Comparison of ENCODE assay signal across 25 cellular contexts in genomic region chr4:148330724-148331123, GRCh38.
"Had no signal": no experiment of that assay in that cellular context is flagged by ENCODE, and none has a peak within 500 bp of the region (broad histone marks: within the 10 kb centered on the region; RNA-seq: fewer than 3 reads in every experiment).

No MANE protein-coding gene starts in this region.

- H3K27me3 Mint-ChIP-seq: effector memory CD8-positive, alpha-beta T cell; naive B cell; natural killer cell treated with Interleukin-12 subunit alpha and Interleukin-12 subunit beta and Interleukin-15 and Interleukin-18, amount 100 ng/mL, for 72 hours had no signal

- H3K4me3 Mint-ChIP-seq: effector memory CD8-positive, alpha-beta T cell; naive B cell; natural killer cell treated with Interleukin-12 subunit alpha and Interleukin-12 subunit beta and Interleukin-15 and Interleukin-18, amount 100 ng/mL, for 72 hours; neural progenitor cell; stimulated activated effector memory CD8-positive, alpha-beta T cell treated with anti-CD3 and anti-CD28 coated beads, Interleukin-12 subunit alpha, Interleukin-12 subunit beta, amount 100 ng/mL, for 72 hours had no signal

- H3K4me2 ChIP-seq: neural progenitor cell had no signal

- ATAC-seq: effector memory CD8-positive, alpha-beta T cell; heart right ventricle; left ventricle myocardium superior; lower lobe of right lung; natural killer cell treated with Interleukin-12 subunit alpha and Interleukin-12 subunit beta and Interleukin-15 and Interleukin-18, amount 100 ng/mL, for 72 hours; right cardiac atrium; stimulated activated effector memory CD8-positive, alpha-beta T cell treated with anti-CD3 and anti-CD28 coated beads, Interleukin-12 subunit alpha, Interleukin-12 subunit beta, amount 100 ng/mL, for 72 hours had no signal

- H3K9me3 ChIP-seq: esophagus squamous epithelium, heart right ventricle, lower lobe of right lung, prostate gland, sigmoid colon, stomach, thyroid gland had no signal

- H3K9me3 Mint-ChIP-seq: effector memory CD8-positive, alpha-beta T cell; neural progenitor cell; stimulated activated effector memory CD8-positive, alpha-beta T cell treated with anti-CD3 and anti-CD28 coated beads, Interleukin-12 subunit alpha, Interleukin-12 subunit beta, amount 100 ng/mL, for 72 hours had no signal

- H3K4me3 ChIP-seq: esophagus squamous epithelium, heart right ventricle, lower lobe of right lung, neural progenitor cell, prostate gland, sigmoid colon, stomach, thyroid gland had no signal

- H3K27me3 ChIP-seq: esophagus squamous epithelium, heart right ventricle, neural progenitor cell, sigmoid colon, stomach, thyroid gland had no signal

- H3K4me1 Mint-ChIP-seq: neural progenitor cell had no signal

- DNase-seq: cortex of kidney; effector memory CD8-positive, alpha-beta T cell; erythroblast; esophagus squamous epithelium; foreskin melanocyte; glutamatergic neuron; heart right ventricle; hippocampal formation; islet precursor cell; kidney glomerular epithelial cell; left ventricle myocardium superior; lower lobe of right lung; naive B cell; right cardiac atrium; sigmoid colon; stimulated activated CD4-positive, alpha-beta T cell treated with anti-CD3 and anti-CD28 coated beads, Interleukin-2, amount 100 ng/mL, for 24 hours; stimulated activated CD4-positive, alpha-beta T cell treated with anti-CD3 and anti-CD28 coated beads, Interleukin-4, amount 100 ng/mL, for 24 hours; stimulated activated naive CD4-positive, alpha-beta T cell treated with Interleukin-2 at 50 U/mL for 16 hours; stomach; thyroid gland; trophoblast cell had no signal

- H3K36me3 ChIP-seq: esophagus squamous epithelium, heart right ventricle, lower lobe of right lung, neural progenitor cell, prostate gland, sigmoid colon, stomach, thyroid gland had no signal

- H3K27ac ChIP-seq: esophagus squamous epithelium, heart right ventricle, lower lobe of right lung, neural progenitor cell, prostate gland, sigmoid colon, stomach, thyroid gland had no signal

- H3K27ac Mint-ChIP-seq: effector memory CD8-positive, alpha-beta T cell; natural killer cell treated with Interleukin-12 subunit alpha and Interleukin-12 subunit beta and Interleukin-15 and Interleukin-18, amount 100 ng/mL, for 72 hours; neural progenitor cell; stimulated activated effector memory CD8-positive, alpha-beta T cell treated with anti-CD3 and anti-CD28 coated beads, Interleukin-12 subunit alpha, Interleukin-12 subunit beta, amount 100 ng/mL, for 72 hours had no signal

- H2AFZ ChIP-seq: neural progenitor cell had no signal

- H3K36me3 Mint-ChIP-seq: naive B cell; natural killer cell treated with Interleukin-12 subunit alpha and Interleukin-12 subunit beta and Interleukin-15 and Interleukin-18, amount 100 ng/mL, for 72 hours; neural progenitor cell; stimulated activated effector memory CD8-positive, alpha-beta T cell treated with anti-CD3 and anti-CD28 coated beads, Interleukin-12 subunit alpha, Interleukin-12 subunit beta, amount 100 ng/mL, for 72 hours had no signal

- H3K4me1 ChIP-seq: esophagus squamous epithelium, lower lobe of right lung, neural progenitor cell, prostate gland, sigmoid colon, thyroid gland had no signal
